1 cellular context compared by ENCODE assay signal in the genomic region with DNA sequence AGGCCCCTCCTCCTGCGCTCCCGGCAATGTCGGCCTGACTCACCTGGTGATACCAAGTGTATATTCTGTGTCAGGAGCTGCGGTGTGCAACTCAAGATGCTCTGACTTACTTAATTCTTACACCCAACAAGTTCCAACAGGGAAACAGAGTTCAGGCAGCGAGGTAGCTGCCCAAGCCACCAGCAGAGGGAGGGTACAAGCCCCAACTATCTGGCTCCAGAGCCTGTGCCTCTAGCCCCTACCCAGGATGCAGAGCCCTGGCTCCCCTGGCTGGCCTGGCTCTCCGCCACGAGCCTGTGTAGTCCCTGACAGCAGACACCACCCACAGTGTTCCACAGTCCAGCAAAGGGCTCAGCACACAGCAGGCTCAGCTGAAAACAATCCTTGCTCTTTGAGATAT.
TF ChIP-seq lines count a peak whose summit lies in the region.

No MANE protein-coding gene starts in this region.

TF ChIP-seq in K562, 482 proteins besides CTCF, POLR2A, EP300 and RAD21 (continued from another document):
- TF ChIP-seq ZNF609 (CRISPR knock-in tag; IDR thresholded peaks at IDR 0.05; ENCODE audit: borderline replicate concordance) (no peak), EHMT2 (IDR thresholded peaks at IDR 0.05) (no peak), ZNF830 (CRISPR knock-in tag; IDR thresholded peaks at IDR 0.05) (no peak), HSF4 (CRISPR knock-in tag; IDR thresholded peaks at IDR 0.05; ENCODE audit: borderline replicate concordance) (no peak), MED1 (CRISPR knock-in tag; IDR thresholded peaks at IDR 0.05; ENCODE audit: borderline replicate concordance) (no peak), ZNF639 (CRISPR knock-in tag; conservative IDR thresholded peaks at IDR 0.05 in 1 of 2, IDR thresholded peaks at IDR 0.05 in 1 of 2) (no peak)
